8 cellular contexts compared by ENCODE assay signal in the genomic region with DNA sequence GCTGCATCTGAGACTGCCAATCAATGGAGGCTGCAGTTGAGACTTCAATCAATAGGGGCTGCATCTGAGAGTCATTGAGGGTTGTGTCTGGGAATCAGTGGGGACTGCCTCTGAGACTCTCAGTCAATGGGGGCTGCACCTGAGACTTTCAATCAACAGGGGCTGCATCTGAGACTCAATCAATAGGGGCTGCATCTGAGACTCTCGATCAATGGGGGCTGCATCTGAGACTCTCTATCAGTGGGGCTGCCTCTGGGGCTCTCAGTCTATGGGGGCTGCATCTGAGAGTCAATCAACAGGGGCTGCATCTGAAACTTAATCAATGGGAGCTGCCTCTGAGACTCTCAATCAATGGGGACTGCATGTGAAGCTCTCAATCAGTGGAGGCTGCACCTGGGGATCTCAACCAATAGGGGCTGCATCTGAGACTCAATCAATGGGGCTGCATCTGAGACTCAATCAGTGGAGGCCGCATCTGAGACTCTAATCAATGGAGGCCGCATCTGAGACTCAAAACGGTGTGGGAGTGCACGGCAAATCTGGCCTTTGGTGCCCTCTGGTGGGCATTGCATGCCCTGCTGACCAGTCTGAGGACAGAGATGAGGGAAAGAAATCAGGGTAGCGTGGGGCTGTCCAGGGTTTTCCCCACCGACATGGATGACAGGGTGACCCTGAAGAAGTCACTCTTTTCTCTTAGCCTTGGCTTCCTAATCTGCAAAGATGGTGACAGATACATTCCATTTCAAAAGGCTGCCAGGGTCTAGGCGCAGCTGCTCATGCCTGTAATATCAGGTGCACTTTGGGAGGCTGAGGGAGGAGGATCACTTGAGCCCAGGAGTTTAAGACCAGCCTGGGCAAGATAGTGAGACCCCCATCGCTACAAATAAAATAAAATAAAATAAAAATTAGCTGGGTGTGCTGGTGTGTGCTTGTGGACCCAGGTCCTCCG. TPM values are rescaled to one million over a fixed set of nuclear protein-coding genes. Genes with fewer than 3 reads are reported as not detected.
DNase-seq lines count a peak whose midpoint lies in the region; ATAC-seq, FAIRE-seq and TF ChIP-seq lines count a peak whose summit lies in the region.

No MANE protein-coding gene starts in this region.

- H3K27ac ChIP-seq in left ventricle myocardium inferior (replicated peaks), result no peak overlapping the region

- H3K36me3 Mint-ChIP-seq in T-cell, result no peaks in the 10 kb centered on the region

- ATAC-seq in T-cell (replicated peaks in 1 of 4), result peak; percentile 79 to 94 (median 88)
- ATAC-seq in HG02870 (IDR thresholded peaks at IDR 0.05; ENCODE audit: unreplicated experiment), result no peak

- intact Hi-C loops in left ventricle myocardium inferior (cut with micrococcal nuclease), result loop anchor here (5.0 kb wide), 1 partner anchor 185 kb away; no protein-coding TSS in a partner anchor

- no peak overlapping the region for H3K9ac ChIP-seq in adipocyte (ENCODE audit: low read length)

- H3K27me3 ChIP-seq in adipocyte (replicated peaks; ENCODE audit: control insufficient read depth, insufficient read depth, low read length) (peaks cover under 1% of the 10 kb centered on the region), left ventricle myocardium inferior (ENCODE audit: low read depth) (peaks cover 73% of the 10 kb centered on the region)

- CTCF ChIA-PET in T-cell (lab: Charles Lee), result interaction anchor here (0.6 to 1.4 kb wide), 6 partner anchors 120 to 598 kb away, joined by 3 to 10 read pairs (median 6); no protein-coding TSS in a partner anchor

- peaks cover 2 to 8% (median 3%) of the 10 kb centered on the region in 3 donors for H3K4me1 Mint-ChIP-seq in T-cell

- no peaks in the 10 kb centered on the region for H3K9me3 ChIP-seq in adipocyte (ENCODE audit: control insufficient read depth, low read length)
- no peaks in the 10 kb centered on the region for H3K9me3 ChIP-seq in left ventricle myocardium inferior (replicated peaks)

- POLR2A ChIA-PET in T-cell (lab: Charles Lee), result no interaction called here

- peak; percentile 84 for DNase-seq in Ammon's horn (ENCODE audit: low spot score)
- peak; percentile 81 for DNase-seq in GM19239 (ENCODE audit: insufficient read length, low spot score)
- DNase-seq in LoVo (ENCODE audit: low spot score), result peak; percentile 66
- peak; percentile 25 to 74 (median 62) for DNase-seq in T-cell
- peak; percentile 89 for DNase-seq in adipocyte (ENCODE audit: low read depth)
- DNase-seq in left ventricle myocardium inferior, result peak; percentile 72
- no peak for DNase-seq in retinal pigment epithelial cell (ENCODE audit: low read depth)

- peak; percentile 94 for FAIRE-seq in GM19239 (lab: Jason Lieb, UNC)

- H3K27me3 Mint-ChIP-seq in T-cell, result peaks cover 20 to 21% of the 10 kb centered on the region in 2 donors

- no peaks in the 10 kb centered on the region for H3K36me3 ChIP-seq in adipocyte (ENCODE audit: control insufficient read depth, insufficient read depth, low read length, severe bottlenecking)
- H3K36me3 ChIP-seq in left ventricle myocardium inferior, result no peaks in the 10 kb centered on the region

- H3K27ac Mint-ChIP-seq in T-cell, result no peak overlapping the region

- peaks cover 6% of the 10 kb centered on the region for H3K4me1 ChIP-seq in adipocyte (ENCODE audit: control insufficient read depth, insufficient read depth, low read length)
- H3K4me1 ChIP-seq in left ventricle myocardium inferior, result no peaks in the 10 kb centered on the region

- H3K4me3 ChIP-seq in adipocyte (ENCODE audit: low read length), result no peak overlapping the region
- H3K4me3 ChIP-seq in left ventricle myocardium inferior, result no peak overlapping the region
- no peak overlapping the region for H3K4me3 ChIP-seq in retinal pigment epithelial cell (ENCODE audit: low read length)

- no peaks in the 10 kb centered on the region for H3K9me3 Mint-ChIP-seq in T-cell

- TF ChIP-seq CTCF in left ventricle myocardium inferior (IDR thresholded peaks at IDR 0.05; ENCODE audit: borderline replicate concordance), result peak; percentile 93
- peak; percentile 95 for TF ChIP-seq CTCF in retinal pigment epithelial cell (conservative IDR thresholded peaks at IDR 0.05; ENCODE audit: low read depth, low read length)

- no peak overlapping the region for H3K4me3 Mint-ChIP-seq in T-cell

RNA-seq across cellular contexts. Expression of gene EIF5, which starts 41.3 kb away (rescaled TPM):
- total RNA-seq in T-cell, result 100 to 1,000 TPM; 223 to 650 (median 261) TPM
- total RNA-seq in left ventricle myocardium inferior, result 260 TPM
